8 cellular contexts compared by ENCODE assay signal in the genomic region with DNA sequence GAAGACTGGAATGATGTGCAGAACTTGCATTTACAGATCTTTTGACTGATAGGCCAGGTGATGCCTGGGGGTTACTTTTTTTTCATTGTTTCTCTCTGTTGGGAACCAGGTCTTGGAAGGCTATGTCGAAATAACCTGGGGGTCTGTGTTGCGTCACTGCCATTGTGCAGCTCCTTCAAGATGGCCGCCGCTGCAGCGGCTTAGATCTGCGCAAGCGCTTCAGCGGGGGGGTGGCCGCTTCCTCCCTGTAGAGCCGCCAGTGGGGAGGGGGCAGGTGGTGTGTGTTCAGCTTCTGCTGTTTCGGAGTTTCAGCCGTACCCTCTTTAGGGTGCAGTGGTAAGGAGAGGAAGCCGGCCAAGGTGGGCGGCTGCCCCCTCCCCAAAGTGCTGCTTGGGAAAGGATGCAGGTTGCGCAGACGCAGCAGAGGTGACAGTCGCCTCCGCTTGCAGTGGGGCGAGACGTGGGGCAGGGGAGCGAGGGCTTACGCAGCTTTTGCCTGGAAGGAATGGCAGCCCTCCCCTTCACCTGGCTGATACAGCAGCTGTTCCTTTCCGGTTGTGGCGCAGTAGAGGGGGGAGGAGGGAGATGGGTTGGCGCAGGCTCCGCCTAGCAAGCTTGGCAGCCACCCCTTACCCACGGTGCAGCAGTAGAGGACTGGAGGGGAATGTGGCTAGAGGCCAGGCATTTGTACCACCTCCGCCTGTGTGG. TPM values are rescaled to one million over a fixed set of nuclear protein-coding genes. Genes with fewer than 3 reads are reported as not detected.
DNase-seq lines count a peak whose midpoint lies in the region; ATAC-seq and TF ChIP-seq lines count a peak whose summit lies in the region.

No MANE protein-coding gene starts in this region.

- peak; percentile 78 for DNase-seq in A673 (ENCODE audit: low spot score)
- DNase-seq in NCI-H524 treated with DMSO at 0.1 percent for 48 hours (lab: John Stamatoyannopoulos, UW), result peak; percentile 31
- DNase-seq in activated CD8-positive, alpha-beta memory T cell treated with anti-CD3 and anti-CD28 coated beads, Interleukin-2, amount 50 U/mL, for 4 hours, result peak; percentile 47
- peak; percentile 67 for DNase-seq in endothelial cell (ENCODE audit: low spot score)
- peak; percentile 80 for DNase-seq in midbrain (lab: John Stamatoyannopoulos, UW)
- DNase-seq in stimulated activated CD8-positive, alpha-beta memory T cell treated with anti-CD3 and anti-CD28 coated beads, Interleukin-15, amount 100 ng/mL, for 4 hours (ENCODE audit: low read depth in 2 of 2), result peak; percentile 21 to 51

- no peaks in the 10 kb centered on the region for H3K27me3 ChIP-seq in A673 (replicated peaks; ENCODE audit: insufficient read depth, low read depth, low read length, poor library complexity)

- peaks cover 13% of the 10 kb centered on the region for H3K9me3 ChIP-seq in A673 (ENCODE audit: low read depth, low read length, poor library complexity, severe bottlenecking)

- H3K4me1 ChIP-seq in A673 (ENCODE audit: insufficient read depth, low read length, poor library complexity, severe bottlenecking), result no peaks in the 10 kb centered on the region

- peak overlapping the region; percentile 82 for H3K4me3 ChIP-seq in A673 (ENCODE audit: low read depth, low read length, poor library complexity, severe bottlenecking)

- ATAC-seq in GM18861 (IDR thresholded peaks at IDR 0.05; ENCODE audit: unreplicated experiment) (peak; percentile 73), HG03135 (IDR thresholded peaks at IDR 0.05; ENCODE audit: unreplicated experiment) (peak; percentile 68)

- H3K27ac Mint-ChIP-seq in endothelial cell (ENCODE audit: unreplicated experiment), result peak overlapping the region; percentile 68

- peaks cover 12% of the 10 kb centered on the region for H3K4me1 Mint-ChIP-seq in endothelial cell (ENCODE audit: unreplicated experiment)

- H3K9me3 Mint-ChIP-seq in endothelial cell (ENCODE audit: unreplicated experiment), result no peaks in the 10 kb centered on the region

- peak overlapping the region; percentile 87 for H3K4me3 Mint-ChIP-seq in endothelial cell (ENCODE audit: unreplicated experiment)

- no peaks in the 10 kb centered on the region for H3K36me3 ChIP-seq in A673 (ENCODE audit: insufficient read depth, low read length, poor library complexity, severe bottlenecking)

- peak overlapping the region; percentile 74 for H3K27ac ChIP-seq in A673 (ENCODE audit: low read depth, low read length, poor library complexity, severe bottlenecking)

- H3K36me3 Mint-ChIP-seq in endothelial cell (ENCODE audit: low read depth, unreplicated experiment), result peaks cover 24% of the 10 kb centered on the region

- intact Hi-C loops in A673 (cut with micrococcal nuclease; ENCODE audit: unreplicated experiment), result loop anchor here (10.0 kb wide), 1 partner anchor 89 kb away; no protein-coding TSS in a partner anchor

- BruUV-seq in A673 (replicated peaks; lab: Mats Ljungman, UMichigan), result no TSS peak

- H3K27me3 Mint-ChIP-seq in endothelial cell (ENCODE audit: unreplicated experiment), result peaks cover 8% of the 10 kb centered on the region

- POLR2A ChIA-PET in A673 (lab: Charles Lee; ENCODE audit: low non-redundant PET), result no interaction called here

- CTCF ChIA-PET in A673 (lab: Charles Lee), result no interaction called here

- TF ChIP-seq CTCF in A673 (conservative IDR thresholded peaks at IDR 0.05; ENCODE audit: low read depth, low read length) (no peak), endothelial cell (IDR thresholded peaks at IDR 0.05; ENCODE audit: unreplicated experiment) (no peak)

RNA-seq across cellular contexts. Expression of a gene that starts 1.5 kb away (rescaled TPM):
- total RNA-seq in A673 (2021), result 83.0 and 99.6 TPM in 2 replicates
- total RNA-seq in endothelial cell (ENCODE audit: unreplicated experiment), result 212 TPM

RNA-seq across cellular contexts. Expression of a gene that starts 1.5 kb away (rescaled TPM):
- total RNA-seq in A673 (2021) (11.8 and 26.0 TPM in 2 replicates), endothelial cell (ENCODE audit: unreplicated experiment) (12.3 TPM)

Comparison
In these comparisons a context has a peak if more than half of its experiments do, and no peak if none do; other contexts are left out.
1. Peak in every context shown above with its lines: DNase-seq, ATAC-seq, H3K4me3 ChIP-seq and H3K27ac ChIP-seq.